In the genomic region with DNA sequence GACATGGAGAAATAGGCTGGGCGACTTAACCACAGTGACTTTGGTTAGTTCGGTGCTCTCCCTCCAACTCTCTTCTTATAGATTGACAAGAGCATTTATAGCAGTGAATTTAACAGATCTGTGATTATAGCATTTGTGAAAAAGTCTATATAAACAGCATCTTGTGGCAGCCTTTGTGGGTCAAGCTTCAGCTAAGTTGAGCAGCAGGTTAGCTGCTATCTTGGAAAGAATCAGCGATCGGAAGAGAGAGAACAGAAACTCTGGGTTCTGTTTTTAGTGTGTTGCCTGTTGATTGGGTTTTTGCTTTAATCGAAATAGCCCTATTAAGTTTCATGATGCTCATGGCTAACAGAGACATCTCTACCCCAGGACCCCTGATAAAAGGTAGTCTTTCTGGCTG, we compare ENCODE assay signal across 18 cellular contexts. TPM values are rescaled to one million over a fixed set of nuclear protein-coding genes. Genes with fewer than 3 reads are reported as not detected.
DNase-seq lines count a peak whose midpoint lies in the region; ATAC-seq lines count a peak whose summit lies in the region.
"Had no signal": no experiment of that assay in that cellular context is flagged by ENCODE, and none has a peak within 500 bp of the region (broad histone marks: within the 10 kb centered on the region; RNA-seq: fewer than 3 reads in every experiment).

No MANE protein-coding gene starts in this region.

- DNase-seq in activated CD4-positive, alpha-beta T cell treated with anti-CD3 and anti-CD28 coated beads for 36 hours: peak; percentile 7
- no peak for DNase-seq in activated CD4-positive, alpha-beta T cell treated with anti-CD3 and anti-CD28 coated beads for 4 hours
- DNase-seq in stimulated activated naive CD8-positive, alpha-beta T cell treated with anti-CD3 and anti-CD28 coated beads, Interleukin-15, Interleukin-2, amounts not matched to agents 100 U/mL and 50 U/mL, for 24 hours: no peak
- DNase-seq in activated naive CD8-positive, alpha-beta T cell treated with anti-CD3 and anti-CD28 coated beads, Interleukin-2, amount 50 U/mL, for 24 hours: no peak
- DNase-seq in stimulated activated naive CD8-positive, alpha-beta T cell treated with anti-CD3 and anti-CD28 coated beads, Interleukin-15, amount 100 ng/mL, for 72 hours: no peak
- DNase-seq in putamen (ENCODE audit: low spot score) (no peak), NCI-H446 treated with DMSO at 0.1 percent for 48 hours (lab: John Stamatoyannopoulos, UW) (no peak)
- DNase-seq: 8988T; activated CD4-positive, CD25-positive, alpha-beta regulatory T cell treated with anti-CD3 and anti-CD28 coated beads, Interleukin-2, amount 50 U/mL, for 72 hours; body of pancreas; DMS 273 treated with DMSO at 0.1 percent for 48 hours; islet precursor cell; left ventricle myocardium superior; naive B cell; NCI-H146; NCI-H446; RPMI8226 had no signal

- intact Hi-C loops in activated CD4-positive, alpha-beta T cell treated with anti-CD3 and anti-CD28 coated beads for 36 hours (cut with DNase I, micrococcal nuclease): no loop called here

- H3K4me1 Mint-ChIP-seq in activated CD4-positive, alpha-beta T cell treated with anti-CD3 and anti-CD28 coated beads for 36 hours: peaks cover 94% of the 10 kb centered on the region
- H3K4me1 Mint-ChIP-seq in stimulated activated naive CD8-positive, alpha-beta T cell treated with anti-CD3 and anti-CD28 coated beads, Interleukin-15, Interleukin-2, amounts not matched to agents 100 ng/mL and 50 ng/mL, for 24 hours (ENCODE audit: low read depth): peaks cover 96% of the 10 kb centered on the region
- H3K4me1 Mint-ChIP-seq in activated naive CD8-positive, alpha-beta T cell treated with anti-CD3 and anti-CD28 coated beads, Interleukin-2, amount 50 U/mL, for 24 hours: peaks cover 96% of the 10 kb centered on the region
- H3K4me1 Mint-ChIP-seq in stimulated activated naive CD8-positive, alpha-beta T cell treated with anti-CD3 and anti-CD28 coated beads, Interleukin-15, amount 100 ng/mL, for 72 hours: peaks cover 93% of the 10 kb centered on the region

- no peaks in the 10 kb centered on the region for H3K27me3 Mint-ChIP-seq in activated CD4-positive, alpha-beta T cell treated with anti-CD3 and anti-CD28 coated beads for 36 hours
- no peaks in the 10 kb centered on the region for H3K27me3 Mint-ChIP-seq in stimulated activated naive CD8-positive, alpha-beta T cell treated with anti-CD3 and anti-CD28 coated beads, Interleukin-15, Interleukin-2, amounts not matched to agents 100 ng/mL and 50 ng/mL, for 24 hours
- no peaks in the 10 kb centered on the region for H3K27me3 Mint-ChIP-seq in activated naive CD8-positive, alpha-beta T cell treated with anti-CD3 and anti-CD28 coated beads, Interleukin-2, amount 50 U/mL, for 24 hours
- no peaks in the 10 kb centered on the region for H3K27me3 Mint-ChIP-seq in stimulated activated naive CD8-positive, alpha-beta T cell treated with anti-CD3 and anti-CD28 coated beads, Interleukin-15, amount 100 ng/mL, for 72 hours
- H3K27me3 Mint-ChIP-seq: naive B cell had no signal

- H3K9me3 Mint-ChIP-seq in activated CD4-positive, alpha-beta T cell treated with anti-CD3 and anti-CD28 coated beads for 36 hours (ENCODE audit: low read depth): peaks cover 3% of the 10 kb centered on the region
- no peaks in the 10 kb centered on the region for H3K9me3 Mint-ChIP-seq in stimulated activated naive CD8-positive, alpha-beta T cell treated with anti-CD3 and anti-CD28 coated beads, Interleukin-15, Interleukin-2, amounts not matched to agents 100 ng/mL and 50 ng/mL, for 24 hours
- H3K9me3 Mint-ChIP-seq in activated naive CD8-positive, alpha-beta T cell treated with anti-CD3 and anti-CD28 coated beads, Interleukin-2, amount 50 U/mL, for 24 hours: no peaks in the 10 kb centered on the region
- no peaks in the 10 kb centered on the region for H3K9me3 Mint-ChIP-seq in stimulated activated naive CD8-positive, alpha-beta T cell treated with anti-CD3 and anti-CD28 coated beads, Interleukin-15, amount 100 ng/mL, for 72 hours
- H3K9me3 Mint-ChIP-seq: naive B cell had no signal

- H3K36me3 Mint-ChIP-seq in activated CD4-positive, alpha-beta T cell treated with anti-CD3 and anti-CD28 coated beads for 36 hours (ENCODE audit: low read depth): peaks cover 66% of the 10 kb centered on the region
- peaks cover 77% of the 10 kb centered on the region for H3K36me3 Mint-ChIP-seq in stimulated activated naive CD8-positive, alpha-beta T cell treated with anti-CD3 and anti-CD28 coated beads, Interleukin-15, Interleukin-2, amounts not matched to agents 100 ng/mL and 50 ng/mL, for 24 hours (ENCODE audit: low read depth)
- peaks cover 73% of the 10 kb centered on the region for H3K36me3 Mint-ChIP-seq in activated naive CD8-positive, alpha-beta T cell treated with anti-CD3 and anti-CD28 coated beads, Interleukin-2, amount 50 U/mL, for 24 hours (ENCODE audit: low read depth)

- CTCF ChIA-PET in activated CD4-positive, alpha-beta T cell treated with anti-CD3 and anti-CD28 coated beads for 36 hours (lab: Charles Lee): interaction anchor here (9.2 to 10.6 kb wide), 3 partner anchors 10 to 21 kb away, joined by 133 to 231 read pairs (median 185); a partner anchor contains a TSS

- ATAC-seq in activated CD4-positive, alpha-beta T cell treated with anti-CD3 and anti-CD28 coated beads for 36 hours: no peak
- no peak for ATAC-seq in stimulated activated naive CD8-positive, alpha-beta T cell treated with anti-CD3 and anti-CD28 coated beads, Interleukin-15, Interleukin-2, amounts not matched to agents 100 U/mL and 50 U/mL, for 24 hours
- no peak for ATAC-seq in activated naive CD8-positive, alpha-beta T cell treated with anti-CD3 and anti-CD28 coated beads, Interleukin-2, amount 50 U/mL, for 24 hours
- ATAC-seq in stimulated activated naive CD8-positive, alpha-beta T cell treated with anti-CD3 and anti-CD28 coated beads, Interleukin-15, amount 100 ng/mL, for 72 hours: no peak
- ATAC-seq: body of pancreas, left ventricle myocardium superior had no signal

- H3K4me3 Mint-ChIP-seq in activated CD4-positive, alpha-beta T cell treated with anti-CD3 and anti-CD28 coated beads for 36 hours: no peak overlapping the region
- peak overlapping the region; percentile 3 for H3K4me3 Mint-ChIP-seq in stimulated activated naive CD8-positive, alpha-beta T cell treated with anti-CD3 and anti-CD28 coated beads, Interleukin-15, Interleukin-2, amounts not matched to agents 100 ng/mL and 50 ng/mL, for 24 hours
- peak overlapping the region; percentile 18 for H3K4me3 Mint-ChIP-seq in activated naive CD8-positive, alpha-beta T cell treated with anti-CD3 and anti-CD28 coated beads, Interleukin-2, amount 50 U/mL, for 24 hours
- peak overlapping the region; percentile 8 to 68 for H3K4me3 Mint-ChIP-seq in stimulated activated naive CD8-positive, alpha-beta T cell treated with anti-CD3 and anti-CD28 coated beads, Interleukin-15, amount 100 ng/mL, for 72 hours
- H3K4me3 Mint-ChIP-seq: naive B cell had no signal

- peak overlapping the region; percentile 94 for H3K27ac Mint-ChIP-seq in activated CD4-positive, alpha-beta T cell treated with anti-CD3 and anti-CD28 coated beads for 36 hours
- H3K27ac Mint-ChIP-seq in stimulated activated naive CD8-positive, alpha-beta T cell treated with anti-CD3 and anti-CD28 coated beads, Interleukin-15, Interleukin-2, amounts not matched to agents 100 ng/mL and 50 ng/mL, for 24 hours: peak overlapping the region; percentile 77
- H3K27ac Mint-ChIP-seq in activated naive CD8-positive, alpha-beta T cell treated with anti-CD3 and anti-CD28 coated beads, Interleukin-2, amount 50 U/mL, for 24 hours: peak overlapping the region; percentile 90
- peak overlapping the region in 1 of 2 donors; percentile 77 for H3K27ac Mint-ChIP-seq in stimulated activated naive CD8-positive, alpha-beta T cell treated with anti-CD3 and anti-CD28 coated beads, Interleukin-15, amount 100 ng/mL, for 72 hours

- POLR2A ChIA-PET in activated CD4-positive, alpha-beta T cell treated with anti-CD3 and anti-CD28 coated beads for 36 hours (lab: Charles Lee): interaction anchor here (2.3 kb wide), 1 partner anchor 19 kb away, joined by 9 read pairs; no protein-coding TSS in a partner anchor

RNA-seq across cellular contexts. Expression of a gene that starts 20.2 kb away (rescaled TPM):
- total RNA-seq in activated CD4-positive, alpha-beta T cell treated with anti-CD3 and anti-CD28 coated beads for 36 hours: 100 to 1,000 TPM; 249 to 378 TPM
